9 cellular contexts compared by ENCODE assay signal in genomic region chr3:70108072-70108471, GRCh38.
DNase-seq lines count a peak whose midpoint lies in the region; ATAC-seq and TF ChIP-seq lines count a peak whose summit lies in the region.
"Had no signal": no experiment of that assay in that cellular context is flagged by ENCODE, and none has a peak within 500 bp of the region (broad histone marks: within the 10 kb centered on the region; RNA-seq: fewer than 3 reads in every experiment).

No MANE protein-coding gene starts in this region.

- H3K4me3 ChIP-seq in DOHH2 (ENCODE audit: low read length) (no peak overlapping the region), PC-9 (no peak overlapping the region)

- peaks cover 5% of the 10 kb centered on the region; the same call in 1 of the 2 replicates for H3K27me3 ChIP-seq in DOHH2 (ENCODE audit: control insufficient read depth, low read length)
- no peaks in the 10 kb centered on the region for H3K27me3 ChIP-seq in PC-9 (ENCODE audit: insufficient read depth, low read depth)

- CTCF ChIA-PET in PC-9 (lab: Charles Lee) = no interaction called here

- DNase-seq in PC-9 = no peak
- DNase-seq in iPS DF 4.7 (ENCODE audit: extremely low read depth, low spot score) = peak; percentile 41
- no peak for DNase-seq in DMS153 treated with DMSO at 0.1 percent for 48 hours (lab: John Stamatoyannopoulos, UW; ENCODE audit: unreplicated experiment)
- DNase-seq in activated T-cell treated with anti-CD3 and anti-CD28 coated beads for 4 hours = no peak

- no peaks in the 10 kb centered on the region for H4K20me1 ChIP-seq in DOHH2 (ENCODE audit: control insufficient read depth, insufficient read depth, low read depth, low read length)
- H4K20me1 ChIP-seq in PC-9 (ENCODE audit: insufficient read depth) = no peaks in the 10 kb centered on the region

- intact Hi-C loops in PC-9 (cut with micrococcal nuclease; ENCODE audit: unreplicated experiment) = no loop called here

- BruUV-seq in PC-9 (replicated peaks; lab: Mats Ljungman, UMichigan) = no TSS peak

- no peaks in the 10 kb centered on the region for H3K9me2 ChIP-seq in DOHH2 (replicated peaks; ENCODE audit: control insufficient read depth, low read length)
- H3K9me2 ChIP-seq in PC-9 (ENCODE audit: insufficient read depth) = no peaks in the 10 kb centered on the region

- peak; percentile 59 for TF ChIP-seq CTCF in DOHH2 (IDR thresholded peaks at IDR 0.05; ENCODE audit: low read depth, low read length, poor library complexity, severe bottlenecking)
- peak; percentile 55 for TF ChIP-seq CTCF in PC-9 (conservative IDR thresholded peaks at IDR 0.05)

- H3K79me2 ChIP-seq in DOHH2 (ENCODE audit: control insufficient read depth, low read length) (no peaks in the 10 kb centered on the region), PC-9 (ENCODE audit: low read depth) (no peaks in the 10 kb centered on the region)

- H3F3A ChIP-seq in DOHH2 (ENCODE audit: control insufficient read depth, insufficient read depth) = no peaks in the 10 kb centered on the region
- H3F3A ChIP-seq in PC-9 (ENCODE audit: insufficient read depth, low read depth) = no peaks in the 10 kb centered on the region

- H3K9me3 ChIP-seq in DOHH2 (ENCODE audit: control insufficient read depth, insufficient read depth, low read length) (no peaks in the 10 kb centered on the region), PC-9 (ENCODE audit: insufficient read depth, low read depth) (no peaks in the 10 kb centered on the region)

- ATAC-seq in GM21526 (IDR thresholded peaks at IDR 0.05; ENCODE audit: low FRiP score, unreplicated experiment) = peak; percentile 65
- ATAC-seq in HG03196 (IDR thresholded peaks at IDR 0.05; ENCODE audit: unreplicated experiment) = no peak
- ATAC-seq in HG02678 (IDR thresholded peaks at IDR 0.05; ENCODE audit: unreplicated experiment) = no peak
- ATAC-seq: left colon had no signal

- no peak overlapping the region for H2AFZ ChIP-seq in PC-9

- H3K4me2 ChIP-seq in DOHH2 (ENCODE audit: low read length) = no peak overlapping the region
- H3K4me2 ChIP-seq in PC-9 = no peak overlapping the region

- H3K4me1 ChIP-seq in DOHH2 (ENCODE audit: control insufficient read depth, low read length) (no peaks in the 10 kb centered on the region), PC-9 (replicated peaks; ENCODE audit: insufficient read depth) (no peaks in the 10 kb centered on the region)

- H3K36me3 ChIP-seq in DOHH2 (ENCODE audit: control insufficient read depth, low read length) (no peaks in the 10 kb centered on the region), PC-9 (ENCODE audit: low read depth) (no peaks in the 10 kb centered on the region)

- H3K27ac ChIP-seq in DOHH2 (ENCODE audit: low read depth, low read length) = no peak overlapping the region
- no peak overlapping the region for H3K27ac ChIP-seq in PC-9

- POLR2A ChIA-PET in PC-9 (lab: Charles Lee; ENCODE audit: unreplicated experiment) = no interaction called here
